In genomic region chr6:144158133-144158532, GRCh38 we compare ENCODE assay signal across 8 cellular contexts. TPM values are rescaled to one million over a fixed set of nuclear protein-coding genes. Genes with fewer than 3 reads are reported as not detected.
A peak's percentile ranks its signal among the peaks of the same experiment; 100 is the strongest.
DNase-seq lines count a peak whose midpoint lies in the region; ATAC-seq, FAIRE-seq and TF ChIP-seq lines count a peak whose summit lies in the region.

No MANE protein-coding gene starts in this region.

- no peak overlapping the region for H3K9ac ChIP-seq in liver (ENCODE audit: low read depth in 1 of 2, low read length in 2 of 2)
- no peak overlapping the region for H3K9ac ChIP-seq in HepG2 (ENCODE audit: insufficient read depth, low read depth, low read length)

- CTCF ChIA-PET in HepG2 (lab: Yijun Ruan, JAX; ENCODE audit: low intra/inter-chr PET ratio, low total read pairs), result no interaction called here

- H3K4me3 ChIP-seq in liver (ENCODE audit: low read depth in 1 of 3, low read length in 3 of 3), result no peak overlapping the region
- H3K4me3 ChIP-seq in HepG2 (replicated peaks in 1 of 3; ENCODE audit: insufficient read depth in 1 of 3, low read depth in 2 of 3, low read length in 3 of 3), result no peak overlapping the region
- no peak overlapping the region for H3K4me3 ChIP-seq in cardiac fibroblast (replicated peaks in 1 of 2; ENCODE audit: low read depth in 2 of 2, low read length in 2 of 2)
- H3K4me3 ChIP-seq in left lung, result no peak overlapping the region

- no peak for TF ChIP-seq CTCF in liver (IDR thresholded peaks at IDR 0.05; ENCODE audit: low read depth, low read length, missing input control)
- no peak for TF ChIP-seq CTCF in HepG2 (CRISPR knock-in tag; IDR thresholded peaks at IDR 0.05)
- TF ChIP-seq CTCF in cardiac fibroblast (IDR thresholded peaks at IDR 0.05; ENCODE audit: low read depth, low read length), result no peak
- no peak for TF ChIP-seq CTCF in left lung (IDR thresholded peaks at IDR 0.05)

- TF ChIP-seq RAD21 in liver (IDR thresholded peaks at IDR 0.05), result peak; percentile 7 to 16
- no peak for TF ChIP-seq RAD21 in HepG2 (CRISPR knock-in tag; IDR thresholded peaks at IDR 0.05)

- H3K36me3 ChIP-seq in liver (ENCODE audit: control insufficient read depth in 4 of 4, insufficient read depth in 3 of 4, low read depth in 1 of 4, low read length in 3 of 4) (no peaks in the 10 kb centered on the region), HepG2 (replicated peaks in 1 of 2; ENCODE audit: control insufficient read depth in 1 of 2, insufficient read depth in 2 of 2, low read length in 2 of 2) (no peaks in the 10 kb centered on the region), left lung (peaks cover 0 to 25% of the 10 kb centered on the region in 2 donors)

- POLR2A ChIA-PET in HepG2 (lab: Yijun Ruan, JAX), result no interaction called here

- no TSS peak for BruUV-seq in HepG2 (replicated peaks; lab: Mats Ljungman, UMichigan)

- no peak overlapping the region for H3K4me2 ChIP-seq in HepG2 (ENCODE audit: low read depth, low read length)

- no peak overlapping the region for H2AFZ ChIP-seq in HepG2 (ENCODE audit: low read length)

- H3K27me3 ChIP-seq in liver (ENCODE audit: control insufficient read depth in 4 of 4, insufficient read depth in 4 of 4, low read length in 3 of 4) (no peaks in the 10 kb centered on the region), HepG2 (ENCODE audit: control insufficient read depth in 1 of 2, insufficient read depth in 2 of 2, low read length in 2 of 2) (peaks cover 0 to 2% of the 10 kb centered on the region in 2 experiments; a peak in 1 of 5 replicates), left lung (no peaks in the 10 kb centered on the region)

- no peak for DNase-seq in HepG2 (ENCODE audit: low spot score)
- DNase-seq in cardiac fibroblast (ENCODE audit: low read depth in 2 of 2), result peak; percentile 83 to 97
- DNase-seq in left lung, result no peak
- no peak for DNase-seq in SKM-1 treated with dmso at 0.1 percent for 144 hours (lab: John Stamatoyannopoulos, UW; ENCODE audit: unreplicated experiment)

- H4K20me1 ChIP-seq in HepG2 (ENCODE audit: insufficient read depth, low read length), result no peaks in the 10 kb centered on the region

- no peak for TF ChIP-seq POLR2A in HepG2 (IDR thresholded peaks at IDR 0.05; ENCODE audit: insufficient read depth in 1 of 2, low read depth in 2 of 2, low read length in 2 of 2)

- no peak overlapping the region for H3K27ac ChIP-seq in liver (ENCODE audit: low read depth in 1 of 2, low read length in 2 of 2)
- no peak overlapping the region for H3K27ac ChIP-seq in HepG2 (ENCODE audit: extremely low read length, insufficient read depth, low read length)
- H3K27ac ChIP-seq in left lung, result peak overlapping the region in 1 of 2 donors; percentile 75

- intact Hi-C loops in HepG2 (cut with micrococcal nuclease; ENCODE audit: unreplicated experiment), result no loop called here
- intact Hi-C loops in left lung (cut with DNase I), result no loop called here

- H3K4me1 ChIP-seq in liver (ENCODE audit: control insufficient read depth in 4 of 4, insufficient read depth in 4 of 4, low read length in 3 of 4), result peaks cover 0 to 8% (median 4%) of the 10 kb centered on the region in 4 donors
- no peaks in the 10 kb centered on the region for H3K4me1 ChIP-seq in HepG2 (ENCODE audit: insufficient read depth, low read length)
- H3K4me1 ChIP-seq in left lung, result peaks cover 4 to 97% of the 10 kb centered on the region in 2 donors

- H3K9me3 ChIP-seq in liver (ENCODE audit: control insufficient read depth in 4 of 4, low read length in 3 of 4) (no peaks in the 10 kb centered on the region), HepG2 (ENCODE audit: low read length) (no peaks in the 10 kb centered on the region), left lung (no peaks in the 10 kb centered on the region)

- H3K79me2 ChIP-seq in HepG2 (ENCODE audit: insufficient read depth, low read length), result no peaks in the 10 kb centered on the region

- WGBS in liver, result 74% methylated on average over 3 of the region's 3 CpGs
- 23% methylated on average over 3 of the region's 3 CpGs for WGBS in HepG2 (ENCODE audit: low lambda C conversion rate)

- no peak for FAIRE-seq in HepG2 (lab: Jason Lieb, UNC)

- TF ChIP-seq EP300 in HepG2 (IDR thresholded peaks at IDR 0.05; ENCODE audit: low read depth in 2 of 2, low read length in 2 of 2), result no peak
- TF ChIP-seq EP300 in HepG2 (CRISPR knock-in tag; IDR thresholded peaks at IDR 0.05; ENCODE audit: borderline replicate concordance), result no peak

- in situ Hi-C loops in HepG2 (cut with HindIII; ENCODE audit: extremely low pct_ligation_motif_present, low pct_unique_long_range_greater_than_20kb), result no loop called here

- ATAC-seq in HepG2, result no peak
- peak; percentile 52 for ATAC-seq in left lung
- no peak for ATAC-seq in HG03521 (IDR thresholded peaks at IDR 0.05; ENCODE audit: unreplicated experiment)
- no peak for ATAC-seq in GM21825 (IDR thresholded peaks at IDR 0.05; ENCODE audit: unreplicated experiment)
- no peak for ATAC-seq in GM21619 (IDR thresholded peaks at IDR 0.05; ENCODE audit: unreplicated experiment)

TF ChIP-seq in liver, 16 proteins besides CTCF, POLR2A, EP300 and RAD21:
- TF ChIP-seq, protein P1, sequence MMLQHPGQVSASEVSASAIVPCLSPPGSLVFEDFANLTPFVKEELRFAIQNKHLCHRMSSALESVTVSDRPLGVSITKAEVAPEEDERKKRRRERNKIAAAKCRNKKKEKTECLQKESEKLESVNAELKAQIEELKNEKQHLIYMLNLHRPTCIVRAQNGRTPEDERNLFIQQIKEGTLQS (IDR thresholded peaks at IDR 0.05), result no peak
- TF ChIP-seq TAF1 (conservative IDR thresholded peaks at IDR 0.05), result no peak
- no peak for TF ChIP-seq HNF4A (conservative IDR thresholded peaks at IDR 0.05)
- peak; percentile 33 for TF ChIP-seq SP1 (IDR thresholded peaks at IDR 0.05)
- peak; percentile 68 for TF ChIP-seq NR2F2 (IDR thresholded peaks at IDR 0.05)
- peak; percentile 21 to 45 for TF ChIP-seq RXRA (IDR thresholded peaks at IDR 0.05)

TF ChIP-seq in HepG2, 621 proteins besides CTCF, POLR2A, EP300 and RAD21 (continues in another document):
- TF ChIP-seq, protein P2, sequence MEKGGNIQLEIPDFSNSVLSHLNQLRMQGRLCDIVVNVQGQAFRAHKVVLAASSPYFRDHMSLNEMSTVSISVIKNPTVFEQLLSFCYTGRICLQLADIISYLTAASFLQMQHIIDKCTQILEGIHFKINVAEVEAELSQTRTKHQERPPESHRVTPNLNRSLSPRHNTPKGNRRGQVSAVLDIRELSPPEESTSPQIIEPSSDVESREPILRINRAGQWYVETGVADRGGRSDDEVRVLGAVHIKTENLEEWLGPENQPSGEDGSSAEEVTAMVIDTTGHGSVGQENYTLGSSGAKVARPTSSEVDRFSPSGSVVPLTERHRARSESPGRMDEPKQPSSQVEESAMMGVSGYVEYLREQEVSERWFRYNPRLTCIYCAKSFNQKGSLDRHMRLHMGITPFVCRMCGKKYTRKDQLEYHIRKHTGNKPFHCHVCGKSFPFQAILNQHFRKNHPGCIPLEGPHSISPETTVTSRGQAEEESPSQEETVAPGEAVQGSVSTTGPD (CRISPR knock-in tag; IDR thresholded peaks at IDR 0.05), result no peak
- TF ChIP-seq ZNF501 (CRISPR knock-in tag; IDR thresholded peaks at IDR 0.05), result no peak
- TF ChIP-seq KDM3A (CRISPR knock-in tag; IDR thresholded peaks at IDR 0.05; ENCODE audit: low read depth), result no peak
- no peak for TF ChIP-seq PAF1 (CRISPR knock-in tag; IDR thresholded peaks at IDR 0.05)
- no peak for TF ChIP-seq MTERF4 (CRISPR knock-in tag; IDR thresholded peaks at IDR 0.05)
- no peak for TF ChIP-seq SMC3 (IDR thresholded peaks at IDR 0.05; ENCODE audit: low read length)
- TF ChIP-seq, protein P3, sequence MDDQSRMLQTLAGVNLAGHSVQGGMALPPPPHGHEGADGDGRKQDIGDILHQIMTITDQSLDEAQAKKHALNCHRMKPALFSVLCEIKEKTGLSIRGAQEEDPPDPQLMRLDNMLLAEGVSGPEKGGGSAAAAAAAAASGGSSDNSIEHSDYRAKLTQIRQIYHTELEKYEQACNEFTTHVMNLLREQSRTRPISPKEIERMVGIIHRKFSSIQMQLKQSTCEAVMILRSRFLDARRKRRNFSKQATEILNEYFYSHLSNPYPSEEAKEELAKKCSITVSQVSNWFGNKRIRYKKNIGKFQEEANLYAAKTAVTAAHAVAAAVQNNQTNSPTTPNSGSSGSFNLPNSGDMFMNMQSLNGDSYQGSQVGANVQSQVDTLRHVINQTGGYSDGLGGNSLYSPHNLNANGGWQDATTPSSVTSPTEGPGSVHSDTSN (CRISPR knock-in tag; IDR thresholded peaks at IDR 0.05; ENCODE audit: borderline replicate concordance), result no peak

RNA-seq across cellular contexts. Expression of gene STX11, which starts 7.8 kb away (rescaled TPM):
- 1 to 10 TPM; 4.5 to 4.9 TPM for total RNA-seq in liver
- polyA plus RNA-seq in liver, result 1 to 10 TPM; 1.3 to 2.2 TPM
- total RNA-seq in HepG2 (2016; rRNA removed; fragmentation: Illumina TruSeq; extraction: Trizol), result not detected in 2 replicates
- not detected in 2 replicates for total RNA-seq in HepG2 (2016; cell fraction: cytosol; rRNA removed; fragmentation: Illumina TruSeq; extraction: Trizol; ENCODE audit: low read depth)
- total RNA-seq in HepG2 (2016; cell fraction: insoluble cytoplasmic fraction; rRNA removed; fragmentation: Illumina TruSeq; extraction: Trizol), result not detected in 2 replicates
- total RNA-seq in HepG2 (2016; cell fraction: membrane; rRNA removed; fragmentation: Illumina TruSeq; extraction: Trizol), result not detected in 2 replicates
- not detected in 2 replicates for total RNA-seq in HepG2 (2016; cell fraction: nucleus; rRNA removed; fragmentation: Illumina TruSeq; extraction: Trizol)
- polyA plus RNA-seq in HepG2 (2011; rRNA removed), result 0.03 and 0.07 TPM in 2 replicates
- 0.04 TPM in 2 replicates for polyA plus RNA-seq in HepG2 (2011; cell fraction: cytosol; rRNA removed)
- 0.13 TPM in 1 of 2 replicates, not detected in the other for polyA plus RNA-seq in HepG2 (2011; cell fraction: nucleus; rRNA removed)
- polyA plus RNA-seq in HepG2 (2012), result 0.07 TPM in 1 of 2 replicates, not detected in the other
- polyA plus RNA-seq in HepG2 (2016; cell fraction: cytosol; fragmentation: Illumina TruSeq; extraction: Trizol; ENCODE audit: low read depth), result not detected in 2 replicates
- not detected in 2 replicates for polyA plus RNA-seq in HepG2 (2016; cell fraction: insoluble cytoplasmic fraction; fragmentation: Illumina TruSeq; extraction: Trizol; ENCODE audit: low read depth)
- polyA plus RNA-seq in HepG2 (2016; cell fraction: membrane; fragmentation: Illumina TruSeq; extraction: Trizol; ENCODE audit: low read depth), result not detected in 2 replicates
- polyA plus RNA-seq in HepG2 (2016; cell fraction: nucleus; fragmentation: Illumina TruSeq; extraction: Trizol; ENCODE audit: insufficient read depth, low read depth), result not detected in 2 replicates
- 1.4 TPM in 1 of 2 replicates, not detected in the other for polyA minus RNA-seq in HepG2 (2011; rRNA and poly(A)+ RNA removed; ENCODE audit: low replicate concordance)
- 0.44 TPM in 1 of 2 replicates, not detected in the other for polyA minus RNA-seq in HepG2 (2011; cell fraction: cytosol; rRNA and poly(A)+ RNA removed)
- polyA minus RNA-seq in HepG2 (2011; cell fraction: nucleus; rRNA and poly(A)+ RNA removed), result not detected in 2 replicates
- total RNA-seq in left lung, result 10 to 100 TPM; 18.2 to 31.3 TPM

Comparison
In these comparisons a context has a peak if more than half of its experiments do, and no peak if none do; other contexts are left out.
1. DNase-seq: peak in cardiac fibroblast (2 of 2); none in HepG2 (single experiment), left lung (0 of 2) and SKM-1 treated with dmso at 0.1 percent for 144 hours (single experiment).